Comparison of ENCODE assay signal across 9 cellular contexts in the genomic region with DNA sequence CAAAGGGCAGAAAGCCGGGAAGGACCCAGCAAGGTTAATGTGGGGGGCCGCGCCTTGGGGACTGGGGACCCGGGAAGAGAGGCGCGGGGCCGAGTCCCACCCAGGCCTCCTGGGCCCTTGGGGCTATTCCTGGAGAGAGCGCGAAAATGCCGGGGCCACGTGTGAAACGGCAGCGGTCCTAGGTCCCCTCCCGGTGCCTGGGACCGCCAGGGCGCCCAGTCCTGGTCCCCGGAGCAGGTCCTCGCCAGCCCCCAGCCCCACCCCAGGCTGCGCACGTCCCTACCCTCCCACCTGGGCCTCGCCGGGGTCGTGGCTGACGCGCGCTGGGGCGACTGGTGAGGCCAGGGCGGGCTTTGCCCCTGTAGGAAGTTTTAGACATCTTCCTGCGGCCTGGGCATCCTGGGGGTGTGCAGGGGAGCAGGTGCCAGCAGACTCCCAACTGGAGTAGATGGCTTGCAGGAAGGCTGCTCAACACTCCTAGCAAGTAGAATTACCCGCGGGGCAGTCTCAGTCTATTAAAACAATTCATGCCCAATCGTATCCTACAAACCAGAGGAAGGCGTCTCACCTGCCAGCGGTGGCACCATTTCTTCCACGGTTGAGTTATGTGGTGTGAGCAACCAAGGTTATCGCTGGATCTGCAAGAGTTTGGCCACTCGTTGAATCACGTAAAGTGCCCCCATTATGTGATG. TPM values are rescaled to one million over a fixed set of nuclear protein-coding genes. Genes with fewer than 3 reads are reported as not detected.
DNase-seq lines count a peak whose midpoint lies in the region; ATAC-seq, FAIRE-seq and TF ChIP-seq lines count a peak whose summit lies in the region.
"Had no signal": no experiment of that assay in that cellular context is flagged by ENCODE, and none has a peak within 500 bp of the region (broad histone marks: within the 10 kb centered on the region; RNA-seq: fewer than 3 reads in every experiment).

No MANE protein-coding gene starts in this region.

- TF ChIP-seq POLR2A in A549 (IDR thresholded peaks at IDR 0.05; ENCODE audit: low read length), result no peak

- H3K36me3 ChIP-seq in effector memory CD4-positive, alpha-beta T cell (ENCODE audit: control insufficient read depth, insufficient read depth, low read length), result no peaks in the 10 kb centered on the region
- H3K36me3 ChIP-seq in mucosa of rectum (ENCODE audit: control insufficient read depth in 2 of 2, insufficient read depth in 2 of 2, low read length in 2 of 2), result no peaks in the 10 kb centered on the region

- H3K27ac ChIP-seq in A549 (no peak overlapping the region), mucosa of rectum (ENCODE audit: low read depth in 2 of 2, low read length in 2 of 2) (peak overlapping the region; percentile 88 to 92)
- no peak overlapping the region for H3K27ac ChIP-seq in effector memory CD4-positive, alpha-beta T cell (ENCODE audit: insufficient read depth, low read length, poor library complexity, severe bottlenecking)

- POLR2A ChIA-PET in A549 (lab: Yijun Ruan, JAX), result no interaction called here

- H3K27me3 ChIP-seq in effector memory CD4-positive, alpha-beta T cell (replicated peaks; ENCODE audit: control insufficient read depth, insufficient read depth, low read length, poor library complexity, severe bottlenecking), result no peaks in the 10 kb centered on the region
- no peaks in the 10 kb centered on the region for H3K27me3 ChIP-seq in mucosa of rectum (ENCODE audit: control insufficient read depth in 2 of 2, insufficient read depth in 2 of 2, low read length in 2 of 2)

- no peaks in the 10 kb centered on the region for H3K9me3 ChIP-seq in A549
- no peaks in the 10 kb centered on the region for H3K9me3 ChIP-seq in effector memory CD4-positive, alpha-beta T cell (ENCODE audit: control insufficient read depth, low read length)
- no peaks in the 10 kb centered on the region for H3K9me3 ChIP-seq in mucosa of rectum (ENCODE audit: control insufficient read depth in 2 of 2, low read length in 2 of 2)

- no peak for TF ChIP-seq EP300 in A549 (IDR thresholded peaks at IDR 0.05)

- no peak for TF ChIP-seq RAD21 in A549 (conservative IDR thresholded peaks at IDR 0.05 in 1 of 2, IDR thresholded peaks at IDR 0.05 in 1 of 2)

- TF ChIP-seq CTCF in A549 (IDR thresholded peaks at IDR 0.05), result no peak

- peak overlapping the region; percentile 95 for H3K4me2 ChIP-seq in A549

- DNase-seq in A549 (ENCODE audit: low read depth in 1 of 2, low spot score in 1 of 2), result no peak
- DNase-seq in RKO (ENCODE audit: low spot score), result peak; percentile 46
- no peak for DNase-seq in effector memory CD4-positive, alpha-beta T cell
- no peak for DNase-seq in NCI-H146 (lab: John Stamatoyannopoulos, UW)

- no peak for FAIRE-seq in A549 (lab: Jason Lieb, UNC)
- FAIRE-seq: GM18507 had no signal

- H3K4me3 ChIP-seq in A549 (peak overlapping the region; percentile 53), mucosa of rectum (ENCODE audit: low read length in 2 of 2) (peak overlapping the region; percentile 88 to 91)
- H3K4me3 ChIP-seq in effector memory CD4-positive, alpha-beta T cell (ENCODE audit: insufficient read depth, low read depth, low read length, poor library complexity, severe bottlenecking), result peak overlapping the region; percentile 93

- H3K4me1 ChIP-seq in A549, result peaks cover 6% of the 10 kb centered on the region; the same call in 2 of the 3 replicates
- H3K4me1 ChIP-seq in effector memory CD4-positive, alpha-beta T cell (ENCODE audit: control insufficient read depth, insufficient read depth, low read length, poor library complexity, severe bottlenecking), result peaks cover 8% of the 10 kb centered on the region
- H3K4me1 ChIP-seq in mucosa of rectum (ENCODE audit: control insufficient read depth in 2 of 2, insufficient read depth in 2 of 2, low read length in 2 of 2), result peaks cover 18 to 19% of the 10 kb centered on the region in 2 donors

- 58% methylated on average over 20 of the region's 38 CpGs for WGBS in A549 (ENCODE audit: missing lambda C conversion rate)

- CTCF ChIA-PET in A549 (lab: Yijun Ruan, JAX), result no interaction called here

- H3K9ac ChIP-seq in mucosa of rectum (ENCODE audit: low read depth in 1 of 2, low read length in 2 of 2), result peak overlapping the region; percentile 82 to 93

- ATAC-seq in A549, result no peak; a peak in 1 of 6 replicates
- peak; percentile 7 for ATAC-seq in GM19438 (IDR thresholded peaks at IDR 0.05; ENCODE audit: low read depth, unreplicated experiment)
- ATAC-seq in HG02610 (IDR thresholded peaks at IDR 0.05; ENCODE audit: unreplicated experiment), result no peak
- ATAC-seq in GM21526 (IDR thresholded peaks at IDR 0.05; ENCODE audit: low FRiP score, unreplicated experiment), result no peak

TF ChIP-seq in A549, 52 proteins besides CTCF, POLR2A, EP300 and RAD21:
- TF ChIP-seq RCOR1 (IDR thresholded peaks at IDR 0.05; ENCODE audit: low read depth, low read length) (no peak), HDAC2 (IDR thresholded peaks at IDR 0.05) (no peak), SMC3 (IDR thresholded peaks at IDR 0.05) (no peak), MAZ (IDR thresholded peaks at IDR 0.05; ENCODE audit: borderline replicate concordance, low read depth, low read length) (no peak), MAFK (IDR thresholded peaks at IDR 0.05; ENCODE audit: partially characterized antibody) (no peak), RNF2 (IDR thresholded peaks at IDR 0.05; ENCODE audit: borderline replicate concordance, low read depth) (no peak), KDM1A (IDR thresholded peaks at IDR 0.05; ENCODE audit: low read depth) (no peak), MYC (IDR thresholded peaks at IDR 0.05; ENCODE audit: borderline replicate concordance, low read length) (no peak), CHD4 (IDR thresholded peaks at IDR 0.05; ENCODE audit: borderline replicate concordance) (no peak), KDM5A (IDR thresholded peaks at IDR 0.05) (no peak), FOXS1 (CRISPR knock-in tag; IDR thresholded peaks at IDR 0.05) (no peak), FOSL2 (IDR thresholded peaks at IDR 0.05) (no peak), FOSL2 (CRISPR knock-in tag; IDR thresholded peaks at IDR 0.05) (no peak), CHD2 (IDR thresholded peaks at IDR 0.05; ENCODE audit: low read length, partially characterized antibody) (no peak)
- TF ChIP-seq, protein P1, sequence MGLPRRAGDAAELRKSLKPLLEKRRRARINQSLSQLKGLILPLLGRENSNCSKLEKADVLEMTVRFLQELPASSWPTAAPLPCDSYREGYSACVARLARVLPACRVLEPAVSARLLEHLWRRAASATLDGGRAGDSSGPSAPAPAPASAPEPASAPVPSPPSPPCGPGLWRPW (IDR thresholded peaks at IDR 0.05), result no peak
- TF ChIP-seq, protein P2, sequence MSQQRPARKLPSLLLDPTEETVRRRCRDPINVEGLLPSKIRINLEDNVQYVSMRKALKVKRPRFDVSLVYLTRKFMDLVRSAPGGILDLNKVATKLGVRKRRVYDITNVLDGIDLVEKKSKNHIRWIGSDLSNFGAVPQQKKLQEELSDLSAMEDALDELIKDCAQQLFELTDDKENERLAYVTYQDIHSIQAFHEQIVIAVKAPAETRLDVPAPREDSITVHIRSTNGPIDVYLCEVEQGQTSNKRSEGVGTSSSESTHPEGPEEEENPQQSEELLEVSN (IDR thresholded peaks at IDR 0.05; ENCODE audit: borderline replicate concordance, low read depth), result no peak
- TF ChIP-seq, protein P3, sequence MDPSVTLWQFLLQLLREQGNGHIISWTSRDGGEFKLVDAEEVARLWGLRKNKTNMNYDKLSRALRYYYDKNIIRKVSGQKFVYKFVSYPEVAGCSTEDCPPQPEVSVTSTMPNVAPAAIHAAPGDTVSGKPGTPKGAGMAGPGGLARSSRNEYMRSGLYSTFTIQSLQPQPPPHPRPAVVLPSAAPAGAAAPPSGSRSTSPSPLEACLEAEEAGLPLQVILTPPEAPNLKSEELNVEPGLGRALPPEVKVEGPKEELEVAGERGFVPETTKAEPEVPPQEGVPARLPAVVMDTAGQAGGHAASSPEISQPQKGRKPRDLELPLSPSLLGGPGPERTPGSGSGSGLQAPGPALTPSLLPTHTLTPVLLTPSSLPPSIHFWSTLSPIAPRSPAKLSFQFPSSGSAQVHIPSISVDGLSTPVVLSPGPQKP (IDR thresholded peaks at IDR 0.05; ENCODE audit: low read depth, low read length), result no peak

RNA-seq across cellular contexts. Expression of gene FAR2, which starts 0.8 kb away (rescaled TPM):
- polyA plus RNA-seq in A549 (2011; rRNA removed) (0.06 and 0.11 TPM in 2 replicates), A549 (2017; fragmentation: RNase III; extraction: RNeasy Plus Mini Kit Qiagen cat#74134 plus additional on column Dnase treatment) (not detected in 3 replicates)
- not detected in 2 replicates for polyA plus RNA-seq in A549 (2012; cell fraction: cytosol; rRNA removed)
- polyA plus RNA-seq in A549 (2012; cell fraction: nucleus; rRNA removed), result not detected in 2 replicates
- not detected in 2 replicates for polyA minus RNA-seq in A549 (2011; rRNA and poly(A)+ RNA removed)

Comparison
In these comparisons a context has a peak if more than half of its experiments do, and no peak if none do; other contexts are left out.
1. H3K27ac ChIP-seq: peak in mucosa of rectum (2 of 2); none in A549 (0 of 2) and effector memory CD4-positive, alpha-beta T cell (single experiment).
2. Peak in every context shown above with its lines, with median percentiles within 50 percentile points of each other: H3K4me3 ChIP-seq.